Comparison of ENCODE assay signal across 8 cellular contexts in the genomic region with DNA sequence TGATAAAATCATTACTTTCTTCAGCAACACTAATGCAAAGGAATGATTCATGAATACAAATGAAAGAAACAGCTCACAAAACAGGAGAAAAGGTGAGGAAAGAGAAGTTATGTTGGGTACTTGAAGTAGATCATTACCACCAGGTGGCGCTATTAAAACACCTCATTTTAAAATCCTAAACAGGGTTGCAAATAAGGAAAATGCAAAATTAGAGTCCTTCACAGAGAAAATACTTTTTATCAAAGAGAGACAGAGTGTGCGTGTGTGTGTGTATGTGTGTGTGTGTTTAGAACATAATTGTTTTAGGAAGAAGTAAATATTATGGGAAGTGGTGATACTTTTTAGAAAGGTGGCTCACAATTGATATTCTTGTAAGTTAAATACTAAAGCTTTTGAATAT. TPM values are rescaled to one million over a fixed set of nuclear protein-coding genes. Genes with fewer than 3 reads are reported as not detected.
DNase-seq lines count a peak whose midpoint lies in the region; ATAC-seq and TF ChIP-seq lines count a peak whose summit lies in the region.

No MANE protein-coding gene starts in this region.

- H3K79me2 ChIP-seq in mammary epithelial cell (ENCODE audit: insufficient read depth, low read length), result no peaks in the 10 kb centered on the region

- H3K9me3 Mint-ChIP-seq in CD8-positive, alpha-beta T cell, result no peaks in the 10 kb centered on the region

- H4K20me1 ChIP-seq in mammary epithelial cell (ENCODE audit: insufficient read depth, low read length), result no peaks in the 10 kb centered on the region

- dilution Hi-C loops in mammary epithelial cell (cut with HindIII; ENCODE audit: low sequenced_read_pairs), result no loop called here

- intact Hi-C loops in CD8-positive, alpha-beta T cell (cut with DNase I, micrococcal nuclease), result loop anchor here (1.0 to 5.0 kb wide), 7 partner anchors 1006 to 1761 kb away; no protein-coding TSS in a partner anchor
- intact Hi-C loops in mammary epithelial cell (cut with micrococcal nuclease), result loop anchor here (1.0 to 10.0 kb wide), 12 partner anchors 71 to 1211 kb away; no protein-coding TSS in a partner anchor

- no peak overlapping the region for H3K27ac ChIP-seq in CD8-positive, alpha-beta T cell (ENCODE audit: low read depth, low read length)
- H3K27ac ChIP-seq in HEK293 (ENCODE audit: extremely low read depth, low read depth, low read length) (no peak overlapping the region), mammary epithelial cell (ENCODE audit: insufficient read depth, low read depth, low read length) (peak overlapping the region; percentile 30), substantia nigra (ENCODE audit: low read depth, low read length, poor library complexity, severe bottlenecking) (peak overlapping the region; percentile 63)

- 3% methylated on average over 2 of the region's 2 CpGs for WGBS in mammary epithelial cell (ENCODE audit: low coverage, missing lambda C conversion rate)

- H3K36me3 Mint-ChIP-seq in CD8-positive, alpha-beta T cell, result no peaks in the 10 kb centered on the region

- in situ Hi-C loops in mammary epithelial cell (cut with MboI; ENCODE audit: low sequenced_read_pairs in 2 of 2), result loop anchor here (5.0 to 25.0 kb wide), 4 partner anchors 241 to 1016 kb away; no protein-coding TSS in a partner anchor

- H3K4me2 ChIP-seq in mammary epithelial cell (ENCODE audit: insufficient read depth, low read depth, low read length), result no peak overlapping the region

- ATAC-seq in CD8-positive, alpha-beta T cell, result no peak

- H3K4me1 Mint-ChIP-seq in CD8-positive, alpha-beta T cell (ENCODE audit: low read depth), result peaks cover 11% of the 10 kb centered on the region

- H3K4me1 ChIP-seq in CD8-positive, alpha-beta T cell (ENCODE audit: insufficient read depth, low read length), result peaks cover 9% of the 10 kb centered on the region
- peaks cover 7% of the 10 kb centered on the region; the same call in 1 of the 2 replicates for H3K4me1 ChIP-seq in HEK293 (ENCODE audit: control insufficient read depth, insufficient read depth, low read length)
- peaks cover 46% of the 10 kb centered on the region for H3K4me1 ChIP-seq in mammary epithelial cell (ENCODE audit: insufficient read depth, low read length)

- no peaks in the 10 kb centered on the region for H3K27me3 Mint-ChIP-seq in CD8-positive, alpha-beta T cell (ENCODE audit: low read depth)

- H3K36me3 ChIP-seq in CD8-positive, alpha-beta T cell (ENCODE audit: insufficient read depth, low read length), result no peaks in the 10 kb centered on the region
- no peaks in the 10 kb centered on the region for H3K36me3 ChIP-seq in HEK293 (ENCODE audit: control insufficient read depth in 2 of 2, insufficient read depth in 1 of 2, low read length in 2 of 2)
- no peaks in the 10 kb centered on the region for H3K36me3 ChIP-seq in mammary epithelial cell (ENCODE audit: insufficient read depth, low read length)

- CTCF ChIA-PET in CD8-positive, alpha-beta T cell (lab: Charles Lee), result interaction anchor here (0.5 to 5.7 kb wide), 46 partner anchors 9 to 1803 kb away, joined by 3 to 73 read pairs (median 4); no protein-coding TSS in a partner anchor
- CTCF ChIA-PET in HEK293 (lab: Yijun Ruan, JAX), result interaction anchor here (0.5 to 4.8 kb wide), 39 partner anchors 9 to 1025 kb away, joined by 3 to 36 read pairs (median 3); a partner anchor contains a TSS
- CTCF ChIA-PET in mammary epithelial cell (lab: Charles Lee; ENCODE audit: low non-redundant PET), result interaction anchor here (0.6 to 0.8 kb wide), 7 partner anchors 55 to 1026 kb away, joined by 3 to 5 read pairs (median 4); no protein-coding TSS in a partner anchor

- peak; percentile 95 for TF ChIP-seq CTCF in CD8-positive, alpha-beta T cell (IDR thresholded peaks at IDR 0.05)
- TF ChIP-seq CTCF in HEK293 (tag by site-specific recombination; IDR thresholded peaks at IDR 0.05) (peak; percentile 70; the same call in 1 of the 2 replicates), mammary epithelial cell (conservative IDR thresholded peaks at IDR 0.05 in 1 of 2, IDR thresholded peaks at IDR 0.05 in 1 of 2; ENCODE audit: extremely low read depth in 1 of 2, insufficient read depth in 1 of 2, low read depth in 1 of 2, low read length in 2 of 2) (peak; percentile 50 to 61)

- H3K4me3 Mint-ChIP-seq in CD8-positive, alpha-beta T cell, result no peak overlapping the region

- no peak overlapping the region for H3K27ac Mint-ChIP-seq in CD8-positive, alpha-beta T cell

- POLR2A ChIA-PET in CD8-positive, alpha-beta T cell (lab: Charles Lee), result no interaction called here
- POLR2A ChIA-PET in HEK293 (lab: Yijun Ruan, JAX), result interaction anchor here (2.3 kb wide), 1 partner anchor 969 kb away, joined by 8 read pairs; a partner anchor contains a TSS

- no peaks in the 10 kb centered on the region for H3K27me3 ChIP-seq in CD8-positive, alpha-beta T cell (ENCODE audit: insufficient read depth, low read length)
- no peaks in the 10 kb centered on the region for H3K27me3 ChIP-seq in mammary epithelial cell (ENCODE audit: insufficient read depth, low read length)

- no peak overlapping the region for H3K9ac ChIP-seq in mammary epithelial cell (ENCODE audit: insufficient read depth, low read length)

- no peaks in the 10 kb centered on the region for H3K9me3 ChIP-seq in CD8-positive, alpha-beta T cell (ENCODE audit: low read length)
- H3K9me3 ChIP-seq in HEK293 (ENCODE audit: control insufficient read depth, insufficient read depth, low read depth, low read length), result no peaks in the 10 kb centered on the region
- H3K9me3 ChIP-seq in mammary epithelial cell (replicated peaks; ENCODE audit: insufficient read depth, low read length), result no peaks in the 10 kb centered on the region

- peak overlapping the region; percentile 38 for H2AFZ ChIP-seq in mammary epithelial cell (ENCODE audit: low read depth, low read length)

- no peak overlapping the region for H3K4me3 ChIP-seq in CD8-positive, alpha-beta T cell (ENCODE audit: low read depth, low read length)
- no peak overlapping the region for H3K4me3 ChIP-seq in HEK293 (ENCODE audit: low read depth, low read length)
- no peak overlapping the region for H3K4me3 ChIP-seq in mammary epithelial cell (replicated peaks in 1 of 3; ENCODE audit: insufficient read depth in 1 of 3, low read depth in 2 of 3, low read length in 3 of 3)

- no TSS peak for BruUV-seq in mammary epithelial cell (replicated peaks; lab: Mats Ljungman, UMichigan)

- peak in 1 of 7 experiments; percentile 39 for DNase-seq in CD8-positive, alpha-beta T cell
- DNase-seq in NCI-H748 treated with DMSO at 0.1 percent for 48 hours (lab: John Stamatoyannopoulos, UW) (peak; percentile 88), mammary epithelial cell (peak; percentile 66), inferior parietal cortex (ENCODE audit: extremely low spot score) (peak; percentile 97), substantia nigra (lab: John Stamatoyannopoulos, UW) (peak in 5 of 49 donors; percentile 9 to 43 (median 21)), HuH-7 (ENCODE audit: low spot score) (no peak)
- DNase-seq in activated CD4-positive, CD25-positive, alpha-beta regulatory T cell treated with anti-CD3 and anti-CD28 coated beads, Interleukin-2, amount 50 U/mL, for 72 hours, result no peak

TF ChIP-seq in HEK293, 187 proteins besides CTCF, POLR2A, EP300 and RAD21 (continues in another document):
- peak; percentile 97 for TF ChIP-seq ZNF654 (tag by site-specific recombination; IDR thresholded peaks at IDR 0.05; ENCODE audit: low read depth)
- TF ChIP-seq ZEB2 (tag by site-specific recombination; IDR thresholded peaks at IDR 0.05), result 0 out of 2 replicates have a peak, but pooled peaks have one; percentile 24
- TF ChIP-seq, protein P1, sequence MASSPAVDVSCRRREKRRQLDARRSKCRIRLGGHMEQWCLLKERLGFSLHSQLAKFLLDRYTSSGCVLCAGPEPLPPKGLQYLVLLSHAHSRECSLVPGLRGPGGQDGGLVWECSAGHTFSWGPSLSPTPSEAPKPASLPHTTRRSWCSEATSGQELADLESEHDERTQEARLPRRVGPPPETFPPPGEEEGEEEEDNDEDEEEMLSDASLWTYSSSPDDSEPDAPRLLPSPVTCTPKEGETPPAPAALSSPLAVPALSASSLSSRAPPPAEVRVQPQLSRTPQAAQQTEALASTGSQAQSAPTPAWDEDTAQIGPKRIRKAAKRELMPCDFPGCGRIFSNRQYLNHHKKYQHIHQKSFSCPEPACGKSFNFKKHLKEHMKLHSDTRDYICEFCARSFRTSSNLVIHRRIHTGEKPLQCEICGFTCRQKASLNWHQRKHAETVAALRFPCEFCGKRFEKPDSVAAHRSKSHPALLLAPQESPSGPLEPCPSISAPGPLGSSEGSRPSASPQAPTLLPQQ (tag by site-specific recombination; IDR thresholded peaks at IDR 0.05), result 0 out of 2 replicates have a peak, but pooled peaks have one; percentile 33
- TF ChIP-seq ZNF19 (tag by site-specific recombination; IDR thresholded peaks at IDR 0.05; ENCODE audit: low read depth), result no peak
- TF ChIP-seq HOXA7 (CRISPR knock-in tag; IDR thresholded peaks at IDR 0.05; ENCODE audit: borderline replicate concordance), result no peak
- 0 out of 2 replicates have a peak, but pooled peaks have one; percentile 47 for TF ChIP-seq PRDM1 (tag by site-specific recombination; IDR thresholded peaks at IDR 0.05)
- peak; percentile 17; the same call in 1 of the 2 replicates for TF ChIP-seq ZSCAN30 (tag by site-specific recombination; IDR thresholded peaks at IDR 0.05)
- no peak for TF ChIP-seq ZNF138 (tag by site-specific recombination; IDR thresholded peaks at IDR 0.05; ENCODE audit: borderline replicate concordance)
- TF ChIP-seq, protein P2, sequence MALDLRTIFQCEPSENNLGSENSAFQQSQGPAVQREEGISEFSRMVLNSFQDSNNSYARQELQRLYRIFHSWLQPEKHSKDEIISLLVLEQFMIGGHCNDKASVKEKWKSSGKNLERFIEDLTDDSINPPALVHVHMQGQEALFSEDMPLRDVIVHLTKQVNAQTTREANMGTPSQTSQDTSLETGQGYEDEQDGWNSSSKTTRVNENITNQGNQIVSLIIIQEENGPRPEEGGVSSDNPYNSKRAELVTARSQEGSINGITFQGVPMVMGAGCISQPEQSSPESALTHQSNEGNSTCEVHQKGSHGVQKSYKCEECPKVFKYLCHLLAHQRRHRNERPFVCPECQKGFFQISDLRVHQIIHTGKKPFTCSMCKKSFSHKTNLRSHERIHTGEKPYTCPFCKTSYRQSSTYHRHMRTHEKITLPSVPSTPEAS (tag by site-specific recombination; IDR thresholded peaks at IDR 0.05), result peak; percentile 74

RNA-seq across cellular contexts. Expression of a gene that starts 49.5 kb away (rescaled TPM):
- total RNA-seq in CD8-positive, alpha-beta T cell, result under 1 TPM in 1 of 2 experiments, not detected in 1; 0.58 TPM
- total RNA-seq in mammary epithelial cell, result under 1 TPM in 1 of 2 donors, not detected in 1; 0.17 TPM
- polyA plus RNA-seq in mammary epithelial cell, result 0.02 TPM
- polyA minus RNA-seq in mammary epithelial cell, result not detected

Comparison
In these comparisons a context has a peak if more than half of its experiments do, and no peak if none do; other contexts are left out.
1. DNase-seq: peak in NCI-H748 treated with DMSO at 0.1 percent for 48 hours (single experiment), mammary epithelial cell (single experiment) and inferior parietal cortex (single experiment); none in activated CD4-positive, CD25-positive, alpha-beta regulatory T cell treated with anti-CD3 and anti-CD28 coated beads, Interleukin-2, amount 50 U/mL, for 72 hours (single experiment) and HuH-7 (single experiment).
2. H3K27ac ChIP-seq: peak in mammary epithelial cell (single experiment) and substantia nigra (single experiment); none in CD8-positive, alpha-beta T cell (single experiment) and HEK293 (single experiment).
3. Peak in every context shown above with its lines, with median percentiles within 50 percentile points of each other: CTCF ChIP-seq.